16 cellular contexts compared by ENCODE assay signal in genomic region chr2:172223601-172224054, GRCh38.
DNase-seq lines count a peak whose midpoint lies in the region; ATAC-seq and TF ChIP-seq lines count a peak whose summit lies in the region.
"Had no signal": no experiment of that assay in that cellular context is flagged by ENCODE, and none has a peak within 500 bp of the region (broad histone marks: within the 10 kb centered on the region; RNA-seq: fewer than 3 reads in every experiment).

No MANE protein-coding gene starts in this region.

- H3K9me3 Mint-ChIP-seq in activated CD4-positive, alpha-beta T cell treated with anti-CD3 and anti-CD28 coated beads, Interleukin-2, amount 10 ng/mL, durations not matched to agents 7 days and 5 days: peaks cover 2% of the 10 kb centered on the region
- no peaks in the 10 kb centered on the region for H3K9me3 Mint-ChIP-seq in activated CD4-positive, alpha-beta T cell treated with anti-CD3 and anti-CD28 coated beads for 36 hours (ENCODE audit: low read depth)
- H3K9me3 Mint-ChIP-seq in CD4-positive, alpha-beta memory T cell: peaks cover 0 to 2% (median 0%) of the 10 kb centered on the region in 8 donors
- H3K9me3 Mint-ChIP-seq in activated CD8-positive, alpha-beta T cell treated with anti-CD3 and anti-CD28 coated beads for 36 hours: no peaks in the 10 kb centered on the region
- H3K9me3 Mint-ChIP-seq: natural killer cell had no signal

- no peaks in the 10 kb centered on the region for H3K27me3 ChIP-seq in CD4-positive, alpha-beta memory T cell (ENCODE audit: insufficient read depth, low read length)
- H3K27me3 ChIP-seq in mucosa of rectum (ENCODE audit: control insufficient read depth in 2 of 2, insufficient read depth in 2 of 2, low read length in 2 of 2): peaks cover 0 to 3% of the 10 kb centered on the region in 2 donors
- H3K27me3 ChIP-seq: ovary, right atrium auricular region had no signal

- ATAC-seq in activated CD4-positive, alpha-beta T cell treated with anti-CD3 and anti-CD28 coated beads for 36 hours: no peak
- peak; percentile 45 for ATAC-seq in activated CD8-positive, alpha-beta T cell treated with anti-CD3 and anti-CD28 coated beads for 36 hours
- no peak for ATAC-seq in GM19324 (IDR thresholded peaks at IDR 0.05; ENCODE audit: low FRiP score, unreplicated experiment)
- ATAC-seq: natural killer cell had no signal

- H3K27ac ChIP-seq in CD4-positive, alpha-beta memory T cell (ENCODE audit: low read depth, low read length): no peak overlapping the region
- H3K27ac ChIP-seq in mucosa of rectum (ENCODE audit: low read depth in 2 of 2, low read length in 2 of 2): peak overlapping the region; percentile 73 to 77
- H3K27ac ChIP-seq in caudate nucleus (ENCODE audit: low read depth, low read length): no peak overlapping the region
- H3K27ac ChIP-seq: ovary, right atrium auricular region had no signal

- POLR2A ChIA-PET in activated CD4-positive, alpha-beta T cell treated with anti-CD3 and anti-CD28 coated beads, Interleukin-2, amount 10 ng/mL, durations not matched to agents 7 days and 5 days (lab: Charles Lee): no interaction called here
- POLR2A ChIA-PET in activated CD4-positive, alpha-beta T cell treated with anti-CD3 and anti-CD28 coated beads for 36 hours (lab: Charles Lee): no interaction called here
- POLR2A ChIA-PET in CD4-positive, alpha-beta memory T cell (lab: Charles Lee; ENCODE audit: partially characterized antibody): interaction anchor here (0.9 kb wide), 1 partner anchor 241 kb away, joined by 3 read pairs; no protein-coding TSS in a partner anchor
- POLR2A ChIA-PET in activated CD8-positive, alpha-beta T cell treated with anti-CD3 and anti-CD28 coated beads for 36 hours (lab: Charles Lee): no interaction called here

- no peak overlapping the region for H3K9ac ChIP-seq in mucosa of rectum (ENCODE audit: low read depth in 1 of 2, low read length in 2 of 2)

- peaks cover 3% of the 10 kb centered on the region for H3K36me3 Mint-ChIP-seq in activated CD4-positive, alpha-beta T cell treated with anti-CD3 and anti-CD28 coated beads, Interleukin-2, amount 10 ng/mL, durations not matched to agents 7 days and 5 days (ENCODE audit: low read depth)
- H3K36me3 Mint-ChIP-seq in activated CD4-positive, alpha-beta T cell treated with anti-CD3 and anti-CD28 coated beads for 36 hours (ENCODE audit: low read depth): no peaks in the 10 kb centered on the region
- no peaks in the 10 kb centered on the region for H3K36me3 Mint-ChIP-seq in CD4-positive, alpha-beta memory T cell
- H3K36me3 Mint-ChIP-seq in activated CD8-positive, alpha-beta T cell treated with anti-CD3 and anti-CD28 coated beads for 36 hours (ENCODE audit: low read depth): no peaks in the 10 kb centered on the region
- H3K36me3 Mint-ChIP-seq: natural killer cell had no signal

- intact Hi-C loops in activated CD4-positive, alpha-beta T cell treated with anti-CD3 and anti-CD28 coated beads for 36 hours (cut with DNase I, micrococcal nuclease): no loop called here
- intact Hi-C loops in CD4-positive, alpha-beta memory T cell (cut with micrococcal nuclease): no loop called here
- intact Hi-C loops in activated CD8-positive, alpha-beta T cell treated with anti-CD3 and anti-CD28 coated beads for 36 hours (cut with micrococcal nuclease): no loop called here

- no peaks in the 10 kb centered on the region for H3K9me3 ChIP-seq in CD4-positive, alpha-beta memory T cell (ENCODE audit: control insufficient read depth in 1 of 2, low read length in 2 of 2)
- H3K9me3 ChIP-seq in mucosa of rectum (ENCODE audit: control insufficient read depth in 2 of 2, low read length in 2 of 2): no peaks in the 10 kb centered on the region
- H3K9me3 ChIP-seq: ovary, right atrium auricular region had no signal

- H3K4me1 ChIP-seq in CD4-positive, alpha-beta memory T cell (ENCODE audit: insufficient read depth, low read length): peaks cover 58% of the 10 kb centered on the region
- peaks cover 8 to 19% of the 10 kb centered on the region in 2 donors for H3K4me1 ChIP-seq in mucosa of rectum (ENCODE audit: control insufficient read depth in 2 of 2, insufficient read depth in 2 of 2, low read length in 2 of 2)
- H3K4me1 ChIP-seq: right atrium auricular region had no signal

- no peak overlapping the region for H3K4me3 Mint-ChIP-seq in activated CD4-positive, alpha-beta T cell treated with anti-CD3 and anti-CD28 coated beads, Interleukin-2, amount 10 ng/mL, durations not matched to agents 7 days and 5 days
- no peak overlapping the region for H3K4me3 Mint-ChIP-seq in activated CD4-positive, alpha-beta T cell treated with anti-CD3 and anti-CD28 coated beads for 36 hours
- H3K4me3 Mint-ChIP-seq in CD4-positive, alpha-beta memory T cell: peak overlapping the region in 7 of 8 donors; percentile 11 to 67 (median 40)
- no peak overlapping the region for H3K4me3 Mint-ChIP-seq in activated CD8-positive, alpha-beta T cell treated with anti-CD3 and anti-CD28 coated beads for 36 hours
- H3K4me3 Mint-ChIP-seq: natural killer cell had no signal

- no peak overlapping the region for H3K4me3 ChIP-seq in CD4-positive, alpha-beta memory T cell (ENCODE audit: low read length in 2 of 2)
- no peak overlapping the region for H3K4me3 ChIP-seq in mucosa of rectum (ENCODE audit: low read length in 2 of 2)
- H3K4me3 ChIP-seq: ovary, right atrium auricular region had no signal

- H3K27ac Mint-ChIP-seq in activated CD4-positive, alpha-beta T cell treated with anti-CD3 and anti-CD28 coated beads, Interleukin-2, amount 10 ng/mL, durations not matched to agents 7 days and 5 days: no peak overlapping the region
- H3K27ac Mint-ChIP-seq in activated CD4-positive, alpha-beta T cell treated with anti-CD3 and anti-CD28 coated beads for 36 hours: no peak overlapping the region
- peak overlapping the region in 5 of 7 donors; percentile 35 to 89 (median 72) for H3K27ac Mint-ChIP-seq in CD4-positive, alpha-beta memory T cell
- H3K27ac Mint-ChIP-seq in activated CD8-positive, alpha-beta T cell treated with anti-CD3 and anti-CD28 coated beads for 36 hours: no peak overlapping the region
- H3K27ac Mint-ChIP-seq: natural killer cell had no signal

- no peaks in the 10 kb centered on the region for H3K36me3 ChIP-seq in CD4-positive, alpha-beta memory T cell (ENCODE audit: insufficient read depth, low read length)
- no peaks in the 10 kb centered on the region for H3K36me3 ChIP-seq in mucosa of rectum (ENCODE audit: control insufficient read depth in 2 of 2, insufficient read depth in 2 of 2, low read length in 2 of 2)
- H3K36me3 ChIP-seq: ovary, right atrium auricular region had no signal

- peaks cover 30% of the 10 kb centered on the region for H3K4me1 Mint-ChIP-seq in activated CD4-positive, alpha-beta T cell treated with anti-CD3 and anti-CD28 coated beads, Interleukin-2, amount 10 ng/mL, durations not matched to agents 7 days and 5 days
- peaks cover 12% of the 10 kb centered on the region for H3K4me1 Mint-ChIP-seq in activated CD4-positive, alpha-beta T cell treated with anti-CD3 and anti-CD28 coated beads for 36 hours
- H3K4me1 Mint-ChIP-seq in CD4-positive, alpha-beta memory T cell: peaks cover 29 to 63% (median 39%) of the 10 kb centered on the region in 4 donors
- H3K4me1 Mint-ChIP-seq in activated CD8-positive, alpha-beta T cell treated with anti-CD3 and anti-CD28 coated beads for 36 hours (ENCODE audit: low read depth): peaks cover 22% of the 10 kb centered on the region
- H3K4me1 Mint-ChIP-seq: natural killer cell had no signal

- TF ChIP-seq CTCF in activated CD8-positive, alpha-beta T cell treated with anti-CD3 and anti-CD28 coated beads for 36 hours (IDR thresholded peaks at IDR 0.05): no peak

- peaks cover 8% of the 10 kb centered on the region for H3K27me3 Mint-ChIP-seq in activated CD4-positive, alpha-beta T cell treated with anti-CD3 and anti-CD28 coated beads, Interleukin-2, amount 10 ng/mL, durations not matched to agents 7 days and 5 days
- no peaks in the 10 kb centered on the region for H3K27me3 Mint-ChIP-seq in activated CD4-positive, alpha-beta T cell treated with anti-CD3 and anti-CD28 coated beads for 36 hours
- H3K27me3 Mint-ChIP-seq in CD4-positive, alpha-beta memory T cell: peaks cover 1 to 3% of the 10 kb centered on the region in 2 donors
- H3K27me3 Mint-ChIP-seq in activated CD8-positive, alpha-beta T cell treated with anti-CD3 and anti-CD28 coated beads for 36 hours: no peaks in the 10 kb centered on the region

- CTCF ChIA-PET in activated CD4-positive, alpha-beta T cell treated with anti-CD3 and anti-CD28 coated beads, Interleukin-2, amount 10 ng/mL, durations not matched to agents 7 days and 5 days (lab: Charles Lee): interaction anchor here (0.7 to 1.9 kb wide), 2 partner anchors 83 to 238 kb away, joined by 3 to 5 read pairs; no protein-coding TSS in a partner anchor
- CTCF ChIA-PET in activated CD4-positive, alpha-beta T cell treated with anti-CD3 and anti-CD28 coated beads for 36 hours (lab: Charles Lee): interaction anchor here (0.6 kb wide), 1 partner anchor 374 kb away, joined by 3 read pairs; no protein-coding TSS in a partner anchor
- CTCF ChIA-PET in CD4-positive, alpha-beta memory T cell (lab: Charles Lee; ENCODE audit: partially characterized antibody): interaction anchor here (0.9 to 2.3 kb wide), 6 partner anchors 8 to 243 kb away, joined by 3 to 10 read pairs (median 3); no protein-coding TSS in a partner anchor
- CTCF ChIA-PET in activated CD8-positive, alpha-beta T cell treated with anti-CD3 and anti-CD28 coated beads for 36 hours (lab: Charles Lee): interaction anchor here (1.6 kb wide), 1 partner anchor 238 kb away, joined by 8 read pairs; no protein-coding TSS in a partner anchor

- DNase-seq in activated CD4-positive, alpha-beta T cell treated with anti-CD3 and anti-CD28 coated beads, Interleukin-2, amount 10 ng/mL, durations not matched to agents 7 days and 5 days: peak; percentile 11
- DNase-seq in activated CD4-positive, alpha-beta T cell treated with anti-CD3 and anti-CD28 coated beads for 36 hours: no peak
- DNase-seq in CD4-positive, alpha-beta memory T cell: peak in 3 of 5 donors; percentile 19 to 43 (median 43)
- DNase-seq in activated CD8-positive, alpha-beta T cell treated with anti-CD3 and anti-CD28 coated beads for 36 hours: no peak
- DNase-seq in NCI-H1436 treated with DMSO at 0.1 percent for 48 hours (lab: John Stamatoyannopoulos, UW) (no peak), caudate nucleus (lab: John Stamatoyannopoulos, UW) (no peak)
- DNase-seq: mesendoderm; natural killer cell; NCI-H146; NCI-H2171; NCI-H524 treated with DMSO at 0.1 percent for 48 hours; ovary; stimulated activated CD4-positive, alpha-beta T cell treated with anti-CD3 and anti-CD28 coated beads, Interleukin-4, amount 100 ng/mL, for 24 hours had no signal

Comparison
In these comparisons a context has a peak if more than half of its experiments do, and no peak if none do; other contexts are left out.
1. DNase-seq: peak in activated CD4-positive, alpha-beta T cell treated with anti-CD3 and anti-CD28 coated beads, Interleukin-2, amount 10 ng/mL, durations not matched to agents 7 days and 5 days (single experiment) and CD4-positive, alpha-beta memory T cell (3 of 5); none in activated CD4-positive, alpha-beta T cell treated with anti-CD3 and anti-CD28 coated beads for 36 hours (single experiment), activated CD8-positive, alpha-beta T cell treated with anti-CD3 and anti-CD28 coated beads for 36 hours (single experiment), NCI-H1436 treated with DMSO at 0.1 percent for 48 hours (single experiment) and caudate nucleus (0 of 61).
2. H3K27ac Mint-ChIP-seq: peak in CD4-positive, alpha-beta memory T cell (5 of 7); none in activated CD4-positive, alpha-beta T cell treated with anti-CD3 and anti-CD28 coated beads, Interleukin-2, amount 10 ng/mL, durations not matched to agents 7 days and 5 days (single experiment), activated CD4-positive, alpha-beta T cell treated with anti-CD3 and anti-CD28 coated beads for 36 hours (single experiment) and activated CD8-positive, alpha-beta T cell treated with anti-CD3 and anti-CD28 coated beads for 36 hours (single experiment).
3. H3K4me3 Mint-ChIP-seq: peak in CD4-positive, alpha-beta memory T cell (7 of 8); none in activated CD4-positive, alpha-beta T cell treated with anti-CD3 and anti-CD28 coated beads, Interleukin-2, amount 10 ng/mL, durations not matched to agents 7 days and 5 days (single experiment), activated CD4-positive, alpha-beta T cell treated with anti-CD3 and anti-CD28 coated beads for 36 hours (single experiment) and activated CD8-positive, alpha-beta T cell treated with anti-CD3 and anti-CD28 coated beads for 36 hours (single experiment).
4. H3K27ac ChIP-seq: peak in mucosa of rectum (2 of 2); none in CD4-positive, alpha-beta memory T cell (single experiment) and caudate nucleus (single experiment).